Comparison of ENCODE assay signal across 8 cellular contexts in genomic region chr7:38177621-38178003, GRCh38. TPM values are rescaled to one million over a fixed set of nuclear protein-coding genes. Genes with fewer than 3 reads are reported as not detected.
DNase-seq lines count a peak whose midpoint lies in the region; ATAC-seq and TF ChIP-seq lines count a peak whose summit lies in the region.

No MANE protein-coding gene starts in this region.

- no peak for DNase-seq in CD8-positive, alpha-beta memory T cell
- no peak for DNase-seq in colonic mucosa
- DNase-seq in hepatic stellate cell (ENCODE audit: low spot score), result no peak
- DNase-seq in NCI-H187 (lab: John Stamatoyannopoulos, UW), result no peak
- no peak for DNase-seq in NCI-H1048 (lab: John Stamatoyannopoulos, UW)

- H3K4me3 Mint-ChIP-seq in CD8-positive, alpha-beta memory T cell, result peak overlapping the region; percentile 96 to 100 (median 98)

- H3K9ac ChIP-seq in colonic mucosa (ENCODE audit: low read depth in 2 of 2, low read length in 2 of 2) (peak overlapping the region; percentile 56 to 88), neural cell (ENCODE audit: low read length) (peak overlapping the region; percentile 69)

- no peak for TF ChIP-seq EP300 in Ishikawa (IDR thresholded peaks at IDR 0.05; ENCODE audit: borderline replicate concordance)
- no peak for TF ChIP-seq EP300 in neural cell (conservative IDR thresholded peaks at IDR 0.05; ENCODE audit: poor library complexity, severe bottlenecking)

- peaks cover 41 to 46% (median 44%) of the 10 kb centered on the region in 3 donors for H3K4me1 Mint-ChIP-seq in CD8-positive, alpha-beta memory T cell

- H3F3A ChIP-seq in neural cell (ENCODE audit: insufficient read depth, low read length, poor library complexity, severe bottlenecking), result no peaks in the 10 kb centered on the region

- intact Hi-C loops in colonic mucosa (cut with DNase I), result no loop called here

- H3K27me3 ChIP-seq in CD8-positive, alpha-beta memory T cell (ENCODE audit: insufficient read depth, low read length, poor library complexity, severe bottlenecking), result no peaks in the 10 kb centered on the region
- H3K27me3 ChIP-seq in colonic mucosa (no peaks in the 10 kb centered on the region), neural cell (ENCODE audit: insufficient read depth, low read depth, low read length) (no peaks in the 10 kb centered on the region)

- POLR2A ChIA-PET in CD8-positive, alpha-beta memory T cell (lab: Charles Lee), result interaction anchor here (0.6 to 1.0 kb wide), 3 partner anchors 9 to 38 kb away, joined by 3 to 5 read pairs (median 4); no protein-coding TSS in a partner anchor

- H3K9me3 Mint-ChIP-seq in CD8-positive, alpha-beta memory T cell, result peaks cover 0 to 5% (median 1%) of the 10 kb centered on the region in 5 donors

- H3K27me3 Mint-ChIP-seq in CD8-positive, alpha-beta memory T cell, result peaks cover 7 to 13% of the 10 kb centered on the region in 2 donors

- H3K36me3 Mint-ChIP-seq in CD8-positive, alpha-beta memory T cell, result peaks cover 0 to 10% (median 5%) of the 10 kb centered on the region in 3 donors

- TF ChIP-seq RAD21 in Ishikawa (IDR thresholded peaks at IDR 0.05; ENCODE audit: low read depth) (no peak), neural cell (conservative IDR thresholded peaks at IDR 0.05) (peak; percentile 11)

- CTCF ChIA-PET in CD8-positive, alpha-beta memory T cell (lab: Charles Lee), result interaction anchor here (0.8 to 1.8 kb wide), 8 partner anchors 38 to 196 kb away, joined by 3 to 13 read pairs (median 4); no protein-coding TSS in a partner anchor

- no peaks in the 10 kb centered on the region for H3K9me3 ChIP-seq in CD8-positive, alpha-beta memory T cell (ENCODE audit: low read length)
- H3K9me3 ChIP-seq in colonic mucosa (no peaks in the 10 kb centered on the region), neural cell (ENCODE audit: low read length) (no peaks in the 10 kb centered on the region)

- H3K4me3 ChIP-seq in CD8-positive, alpha-beta memory T cell (ENCODE audit: low read length), result peak overlapping the region; percentile 95
- H3K4me3 ChIP-seq in colonic mucosa (peak overlapping the region; percentile 64), neural cell (ENCODE audit: low read length) (peak overlapping the region; percentile 87)

- H3K36me3 ChIP-seq in CD8-positive, alpha-beta memory T cell (ENCODE audit: insufficient read depth, low read length), result no peaks in the 10 kb centered on the region
- H3K36me3 ChIP-seq in colonic mucosa (no peaks in the 10 kb centered on the region), neural cell (ENCODE audit: insufficient read depth, low read length) (no peaks in the 10 kb centered on the region)

- no peaks in the 10 kb centered on the region for H4K20me1 ChIP-seq in neural cell (ENCODE audit: insufficient read depth)

- H3K4me2 ChIP-seq in neural cell (ENCODE audit: low read length), result peak overlapping the region; percentile 77

- peak overlapping the region; percentile 95 to 99 (median 96) for H3K27ac Mint-ChIP-seq in CD8-positive, alpha-beta memory T cell

- no peaks in the 10 kb centered on the region for H3K9me2 ChIP-seq in neural cell (ENCODE audit: insufficient read depth, low read length)

- peak overlapping the region; percentile 49 for H2AFZ ChIP-seq in neural cell (ENCODE audit: low read depth, low read length)

- peak overlapping the region; percentile 80 for H3K27ac ChIP-seq in CD8-positive, alpha-beta memory T cell (ENCODE audit: low read depth, low read length)
- peak overlapping the region; percentile 78 for H3K27ac ChIP-seq in colonic mucosa
- H3K27ac ChIP-seq in neural cell (ENCODE audit: low read length), result peak overlapping the region; percentile 77

- TF ChIP-seq CTCF in colonic mucosa (IDR thresholded peaks at IDR 0.05) (no peak), neural cell (IDR thresholded peaks at IDR 0.05; ENCODE audit: poor library complexity, severe bottlenecking) (no peak)

- peaks cover 45% of the 10 kb centered on the region for H3K79me2 ChIP-seq in neural cell (replicated peaks; ENCODE audit: insufficient read depth, low read length)

- no peak for ATAC-seq in GM21723 (IDR thresholded peaks at IDR 0.05; ENCODE audit: unreplicated experiment)

- peaks cover 28% of the 10 kb centered on the region for H3K4me1 ChIP-seq in CD8-positive, alpha-beta memory T cell (ENCODE audit: insufficient read depth, low read length)
- no peaks in the 10 kb centered on the region for H3K4me1 ChIP-seq in colonic mucosa

TF ChIP-seq in Ishikawa, 13 proteins besides CTCF, POLR2A, EP300 and RAD21:
- TF ChIP-seq TAF1 (IDR thresholded peaks at IDR 0.05; ENCODE audit: low read depth), result peak; percentile 55; the same call in 1 of the 2 replicates
- no peak for TF ChIP-seq ZBTB7A (IDR thresholded peaks at IDR 0.05; ENCODE audit: low read depth)
- TF ChIP-seq, protein P1, sequence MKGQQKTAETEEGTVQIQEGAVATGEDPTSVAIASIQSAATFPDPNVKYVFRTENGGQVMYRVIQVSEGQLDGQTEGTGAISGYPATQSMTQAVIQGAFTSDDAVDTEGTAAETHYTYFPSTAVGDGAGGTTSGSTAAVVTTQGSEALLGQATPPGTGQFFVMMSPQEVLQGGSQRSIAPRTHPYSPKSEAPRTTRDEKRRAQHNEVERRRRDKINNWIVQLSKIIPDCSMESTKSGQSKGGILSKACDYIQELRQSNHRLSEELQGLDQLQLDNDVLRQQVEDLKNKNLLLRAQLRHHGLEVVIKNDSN (IDR thresholded peaks at IDR 0.05), result no peak

TF ChIP-seq in neural cell, 6 proteins besides CTCF, POLR2A, EP300 and RAD21:
- peak; percentile 98 for TF ChIP-seq MXI1 (conservative IDR thresholded peaks at IDR 0.05; ENCODE audit: poor library complexity, severe bottlenecking)
- TF ChIP-seq POLR2AphosphoS5 (IDR thresholded peaks at IDR 0.05), result no peak
- TF ChIP-seq SMC3 (conservative IDR thresholded peaks at IDR 0.05; ENCODE audit: poor library complexity), result peak; percentile 13

RNA-seq across cellular contexts. Expression of gene STARD3NL, which starts 0.4 kb away (rescaled TPM):
- 10 to 100 TPM; 41.5 to 43.8 TPM for total RNA-seq in CD8-positive, alpha-beta memory T cell
- 54.2 TPM for polyA plus RNA-seq in CD8-positive, alpha-beta memory T cell
- total RNA-seq in colonic mucosa, result 10 to 100 TPM; 25.4 to 25.5 TPM
- polyA plus RNA-seq in neural cell, result 233 and 240 TPM in 2 replicates
- polyA minus RNA-seq in neural cell, result 126 and 154 TPM in 2 replicates
